8 cellular contexts compared by ENCODE assay signal in genomic region chr10:25725917-25726716, GRCh38.
DNase-seq lines count a peak whose midpoint lies in the region; ATAC-seq and TF ChIP-seq lines count a peak whose summit lies in the region.

No MANE protein-coding gene starts in this region.

- peak; percentile 32 to 69 (median 57) for TF ChIP-seq CTCF in body of pancreas (IDR thresholded peaks at IDR 0.05)

- 4 to 6% methylated on average over 6 of the region's 6 CpGs for WGBS in body of pancreas, 2 donors

- no peak for TF ChIP-seq POLR2A in body of pancreas (IDR thresholded peaks at IDR 0.05)

- H3K9me3 ChIP-seq in body of pancreas, result no peaks in the 10 kb centered on the region

- intact Hi-C loops in body of pancreas (cut with DNase I), result no loop called here

- DNase-seq in DMS53 (lab: John Stamatoyannopoulos, UW) (peak; percentile 76), GM19240 (ENCODE audit: insufficient read length, low spot score) (peak; percentile 17), NCI-H748 (lab: John Stamatoyannopoulos, UW; ENCODE audit: unreplicated experiment) (peak; percentile 71), body of pancreas (peak; percentile 14 to 59 (median 32)), left kidney (ENCODE audit: low read depth, low spot score) (peak; percentile 86), HPDE6-E6E7 (ENCODE audit: extremely low spot score) (no peak), cortex of kidney (lab: John Stamatoyannopoulos, UW) (no peak)

- H3K36me3 ChIP-seq in body of pancreas (replicated peaks in 1 of 2; ENCODE audit: insufficient read depth in 1 of 2, low read depth in 2 of 2), result no peaks in the 10 kb centered on the region

- H3K27me3 ChIP-seq in body of pancreas, result no peaks in the 10 kb centered on the region

- ATAC-seq in HG03520 (IDR thresholded peaks at IDR 0.05; ENCODE audit: unreplicated experiment) (peak; percentile 82), body of pancreas (no peak)

- no peak overlapping the region for H3K27ac ChIP-seq in body of pancreas

- no peaks in the 10 kb centered on the region for H3K4me1 ChIP-seq in body of pancreas

- no peak overlapping the region for H3K4me3 ChIP-seq in body of pancreas

Comparison
In these comparisons a context has a peak if more than half of its experiments do, and no peak if none do; other contexts are left out.
1. DNase-seq: peak in DMS53 (single experiment), GM19240 (single experiment), NCI-H748 (single experiment), body of pancreas (4 of 4) and left kidney (single experiment); none in HPDE6-E6E7 (single experiment) and cortex of kidney (single experiment).